In genomic region chr6:170289108-170289931, GRCh38 we compare ENCODE assay signal across 8 cellular contexts. TPM values are rescaled to one million over a fixed set of nuclear protein-coding genes. Genes with fewer than 3 reads are reported as not detected.
A peak's percentile ranks its signal among the peaks of the same experiment; 100 is the strongest.
DNase-seq lines count a peak whose midpoint lies in the region; ATAC-seq and TF ChIP-seq lines count a peak whose summit lies in the region.

No MANE protein-coding gene starts in this region.

- ATAC-seq in Right ventricle myocardium inferior (no peak), GM18505 (IDR thresholded peaks at IDR 0.05; ENCODE audit: unreplicated experiment) (no peak), HG03520 (IDR thresholded peaks at IDR 0.05; ENCODE audit: unreplicated experiment) (no peak)

- intact Hi-C loops in Right ventricle myocardium inferior (cut with DNase I), result loop anchor here (5.0 kb wide), 2 partner anchors 42 to 152 kb away; no protein-coding TSS in a partner anchor

- TF ChIP-seq POLR2A in GM18505 (IDR thresholded peaks at IDR 0.05; ENCODE audit: borderline replicate concordance, extremely low read depth, insufficient read depth, insufficient read length), result no peak

- peaks cover 72% of the 10 kb centered on the region for H3K4me1 Mint-ChIP-seq in brain

- peaks cover 0 to 7% (median 0%) of the 10 kb centered on the region in 5 experiments for H3K9me3 Mint-ChIP-seq in brain

- DNase-seq in cardiac muscle cell (ENCODE audit: low read depth in 1 of 2, low spot score in 1 of 2) (no peak), Right ventricle myocardium inferior (ENCODE audit: missing footprints) (no peak), mesenteric fat pad (ENCODE audit: low spot score) (peak; percentile 86), SK-N-DZ (ENCODE audit: low spot score) (no peak)

- H3K27ac Mint-ChIP-seq in brain, result peak overlapping the region; percentile 65 to 90 (median 81)

- H3K27me3 ChIP-seq in cardiac muscle cell, result peaks cover 78% of the 10 kb centered on the region

- 12% methylated on average over 96 of the region's 96 CpGs for WGBS in urinary bladder

- peaks cover 10% of the 10 kb centered on the region for H3K27me3 Mint-ChIP-seq in brain

- no peaks in the 10 kb centered on the region for H3K9me3 ChIP-seq in cardiac muscle cell (ENCODE audit: low read depth)

- TF ChIP-seq CTCF in cardiac muscle cell (IDR thresholded peaks at IDR 0.05; ENCODE audit: low read depth, low read length), result no peak
- no peak for TF ChIP-seq CTCF in brain (conservative IDR thresholded peaks at IDR 0.05)

- H3K4me3 Mint-ChIP-seq in brain, result peak overlapping the region; percentile 84 to 94 (median 89)

- H3K27ac ChIP-seq in cardiac muscle cell (no peak overlapping the region), urinary bladder (ENCODE audit: low read depth) (no peak overlapping the region)

- H3K36me3 Mint-ChIP-seq in brain, result peaks cover 40% of the 10 kb centered on the region

- H3K36me3 ChIP-seq in cardiac muscle cell, result no peaks in the 10 kb centered on the region
- H3K36me3 ChIP-seq in urinary bladder (ENCODE audit: insufficient read depth), result no peaks in the 10 kb centered on the region

- peak overlapping the region; percentile 43 for H3K4me3 ChIP-seq in cardiac muscle cell
- H3K4me3 ChIP-seq in urinary bladder (ENCODE audit: low read depth, low read length), result peak overlapping the region; percentile 75

- H3K4me1 ChIP-seq in cardiac muscle cell (ENCODE audit: low read depth), result peaks cover 13% of the 10 kb centered on the region
- H3K4me1 ChIP-seq in urinary bladder (ENCODE audit: insufficient read depth), result no peaks in the 10 kb centered on the region

RNA-seq across cellular contexts. Expression of gene DLL1, which starts 1.6 kb away (rescaled TPM):
- 4.3 and 4.7 TPM in 2 replicates for total RNA-seq in cardiac muscle cell
- polyA plus RNA-seq in cardiac muscle cell, result 2.2 and 5.3 TPM in 2 replicates
- 21.5 TPM for total RNA-seq in Right ventricle myocardium inferior
- 22.0 TPM for polyA plus RNA-seq in brain (ENCODE audit: insufficient read depth, low read depth, low replicate concordance)
- 23.8 TPM for total RNA-seq in mesenteric fat pad
- total RNA-seq in urinary bladder, result 5.9 TPM
- 22.1 TPM for polyA plus RNA-seq in urinary bladder
- polyA plus RNA-seq in SK-N-DZ (2014; cell fraction: cytosol; rRNA removed), result 2.6 and 3.0 TPM in 2 replicates
- 7.3 and 9.7 TPM in 2 replicates for polyA plus RNA-seq in SK-N-DZ (2014; cell fraction: nucleus; rRNA removed)

RNA-seq across cellular contexts. Expression of gene FAM120B, which starts 17.2 kb away (rescaled TPM):
- 13.2 and 13.5 TPM in 2 replicates for total RNA-seq in cardiac muscle cell
- polyA plus RNA-seq in cardiac muscle cell, result 24.9 and 25.7 TPM in 2 replicates
- 16.3 TPM for total RNA-seq in Right ventricle myocardium inferior
- 22.2 TPM for polyA plus RNA-seq in brain (ENCODE audit: insufficient read depth, low read depth, low replicate concordance)
- 27.8 TPM for total RNA-seq in mesenteric fat pad
- total RNA-seq in urinary bladder, result 30.3 TPM
- 17.5 TPM for polyA plus RNA-seq in urinary bladder
- polyA plus RNA-seq in SK-N-DZ (2014; cell fraction: cytosol; rRNA removed), result 7.8 and 9.1 TPM in 2 replicates
- 13.9 and 18.7 TPM in 2 replicates for polyA plus RNA-seq in SK-N-DZ (2014; cell fraction: nucleus; rRNA removed)
